In the genomic region with DNA sequence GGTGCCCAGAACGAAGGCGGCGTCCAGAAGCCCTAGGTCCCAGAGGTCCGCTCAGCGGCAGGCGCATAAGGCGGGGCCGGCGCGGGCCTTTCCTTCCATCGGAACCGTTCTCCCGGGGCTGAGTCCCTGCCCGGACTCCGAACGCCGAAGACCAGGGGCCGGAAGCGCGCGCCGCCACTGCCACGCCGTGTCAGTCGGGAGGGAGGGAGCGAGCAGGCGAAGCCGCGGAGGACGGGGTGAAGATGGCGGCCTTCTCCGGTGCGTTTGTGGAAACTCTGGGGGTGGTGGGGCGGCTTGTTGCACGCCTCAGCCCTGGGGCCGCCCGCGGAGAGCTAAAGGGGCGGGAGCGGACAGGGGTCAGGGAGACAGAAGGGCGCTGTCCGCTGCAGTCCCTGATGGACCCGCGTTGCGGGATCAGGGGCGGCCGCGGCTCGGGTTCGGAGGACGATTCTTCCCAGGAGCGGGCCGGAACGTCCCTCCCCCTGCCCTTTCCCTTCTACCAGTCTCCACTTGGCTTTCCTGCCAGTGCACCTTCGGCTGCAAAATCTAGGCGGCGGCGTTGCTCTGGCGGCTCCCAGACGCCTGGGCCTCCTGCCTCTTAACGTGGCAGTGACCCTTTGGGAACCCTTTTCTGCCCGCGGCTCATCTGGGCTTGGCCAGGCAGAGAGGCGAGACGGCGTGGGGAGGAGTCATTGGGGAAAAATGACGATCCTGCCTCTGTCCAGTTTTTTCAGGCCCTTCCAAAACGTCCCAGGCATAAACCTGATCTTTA, we compare ENCODE assay signal across 8 cellular contexts. TPM values are rescaled to one million over a fixed set of nuclear protein-coding genes. Genes with fewer than 3 reads are reported as not detected.
DNase-seq lines count a peak whose midpoint lies in the region; ATAC-seq, FAIRE-seq and TF ChIP-seq lines count a peak whose summit lies in the region.

A gene (plus strand): TSS at position 177 of the 772 bp plus-strand sequence. CDS start 66 bp downstream, at position 243.

- intact Hi-C loops in kidney (cut with DNase I) = no loop called here

- no peak for FAIRE-seq in kidney (lab: Jason Lieb, UNC)

- DNase-seq in AG08396 (ENCODE audit: low spot score) = peak; percentile 90
- peak; percentile 73 for DNase-seq in NCI-H226
- peak; percentile 86 for DNase-seq in activated CD4-positive, CD25-positive, alpha-beta regulatory T cell treated with anti-CD3 and anti-CD28 coated beads, Interleukin-2, amount 50 U/mL, for 72 hours
- DNase-seq in cerebellar cortex (ENCODE audit: low spot score) = peak; percentile 82
- DNase-seq in kidney = peak; percentile 95
- peak; percentile 74 to 84 for DNase-seq in stimulated activated CD4-positive, alpha-beta T cell treated with anti-CD3 and anti-CD28 coated beads, Interleukin-15, amount 100 ng/mL, for 1 hour (ENCODE audit: low read depth in 1 of 2, low spot score in 1 of 2)

- ATAC-seq in GM18909 (IDR thresholded peaks at IDR 0.05; ENCODE audit: poor library complexity, unreplicated experiment) (peak; percentile 96), HG03159 (IDR thresholded peaks at IDR 0.05; ENCODE audit: unreplicated experiment) (peak; percentile 94)

- no peak for TF ChIP-seq CTCF in kidney (IDR thresholded peaks at IDR 0.05; ENCODE audit: borderline replicate concordance, extremely low read depth, insufficient read depth)

- no peaks in the 10 kb centered on the region for H3K9me3 ChIP-seq in kidney (ENCODE audit: control insufficient read depth in 1 of 2, low read length in 2 of 2)

- H3K9ac ChIP-seq in kidney (ENCODE audit: low read length in 2 of 2) = peak within 1 kb of the TSS; percentile 90 to 93

- peak within 1 kb of the TSS; percentile 88 to 91 for H3K4me3 ChIP-seq in kidney (ENCODE audit: low read length in 2 of 2)

- H3K4me1 ChIP-seq in kidney (ENCODE audit: control insufficient read depth in 1 of 2, insufficient read depth in 1 of 2, low read depth in 1 of 2, low read length in 2 of 2) = peaks cover 0 to 10% of the 10 kb centered on the region in 2 donors

- peak within 1 kb of the TSS; percentile 83 to 89 for H3K27ac ChIP-seq in kidney (ENCODE audit: low read depth in 2 of 2, low read length in 2 of 2)

- H3K36me3 ChIP-seq in kidney (ENCODE audit: control insufficient read depth in 1 of 2, insufficient read depth in 2 of 2, low read length in 2 of 2) = peaks cover 6 to 15% of the 10 kb centered on the region in 2 donors

RNA-seq across cellular contexts. Expression of the gene that starts here (rescaled TPM):
- total RNA-seq in kidney = 90.0 TPM
- polyA plus RNA-seq in kidney (ENCODE audit: insufficient read depth, low read depth, low replicate concordance) = 84.0 TPM

Comparison
In these comparisons a context has a peak if more than half of its experiments do, and no peak if none do; other contexts are left out.
1. Peak in every context shown above with its lines: DNase-seq, ATAC-seq, H3K4me3 ChIP-seq and H3K27ac ChIP-seq.